ENCODE assay signal across 7 cellular contexts in genomic region chr12:12796171-12796570, GRCh38.
"Had no signal": no experiment of that assay in that cellular context is flagged by ENCODE, and none has a peak within 500 bp of the region (broad histone marks: within the 10 kb centered on the region; RNA-seq: fewer than 3 reads in every experiment).

No MANE protein-coding gene starts in this region.

- H2AFZ ChIP-seq: GM23248 had no signal

- DNase-seq: GM23248, GOT3, H7, HFFc6 had no signal

- H3K9me3 Mint-ChIP-seq: HFFc6, IgD-negative memory B cell had no signal

- H3K4me3 Mint-ChIP-seq: HFFc6, IgD-negative memory B cell had no signal

- H3K4me3 ChIP-seq: GM23248, HAP-1 had no signal

- H3K27ac ChIP-seq: GM23248, HL-60 had no signal

- H3K27ac Mint-ChIP-seq: HFFc6, IgD-negative memory B cell had no signal

- H3K27me3 Mint-ChIP-seq: IgD-negative memory B cell had no signal

- H3K36me3 ChIP-seq: HAP-1 had no signal
